18 cellular contexts compared by ENCODE assay signal in the genomic region with DNA sequence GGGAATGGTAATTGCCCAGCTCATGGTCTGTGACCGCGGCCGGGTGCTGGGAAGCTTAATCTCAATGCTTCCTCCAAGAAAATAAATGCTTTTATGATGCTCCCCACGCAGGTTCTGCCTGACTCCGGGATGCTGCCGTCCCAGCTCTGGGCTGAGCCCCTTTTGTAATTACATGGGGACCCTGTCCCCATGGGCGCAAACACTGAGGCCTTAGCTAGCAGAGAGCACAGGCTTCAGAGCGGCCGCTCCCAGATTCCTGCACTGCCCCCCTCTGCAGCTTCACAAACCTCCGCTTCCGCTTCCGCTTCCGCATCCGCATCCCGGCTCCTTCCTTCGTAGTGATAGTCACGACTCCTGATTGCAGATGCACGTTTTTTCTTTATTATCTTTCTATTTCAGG.
DNase-seq lines count a peak whose midpoint lies in the region; ATAC-seq and TF ChIP-seq lines count a peak whose summit lies in the region.
"Had no signal": no experiment of that assay in that cellular context is flagged by ENCODE, and none has a peak within 500 bp of the region (broad histone marks: within the 10 kb centered on the region; RNA-seq: fewer than 3 reads in every experiment).

No MANE protein-coding gene starts in this region.

- H3K9me3 ChIP-seq in T-helper 17 cell (ENCODE audit: control insufficient read depth, low read length, poor library complexity, severe bottlenecking) (no peaks in the 10 kb centered on the region), testis (no peaks in the 10 kb centered on the region)

- no peak for TF ChIP-seq CTCF in foreskin keratinocyte (conservative IDR thresholded peaks at IDR 0.05)
- no peak for TF ChIP-seq CTCF in testis (IDR thresholded peaks at IDR 0.05)

- no peak for TF ChIP-seq POLR2A in testis (IDR thresholded peaks at IDR 0.05)

- no peaks in the 10 kb centered on the region for H3K36me3 Mint-ChIP-seq in T-helper 17 cell (ENCODE audit: low read depth)
- H3K36me3 Mint-ChIP-seq: CD4-positive, CD25-positive, alpha-beta regulatory T cell had no signal

- no peak overlapping the region for H3K27ac ChIP-seq in foreskin keratinocyte
- H3K27ac ChIP-seq in testis: no peak overlapping the region

- H3K36me3 ChIP-seq in testis (ENCODE audit: low read depth, missing control alignments): no peaks in the 10 kb centered on the region

- H3K27ac Mint-ChIP-seq in T-helper 17 cell: no peak overlapping the region
- H3K27ac Mint-ChIP-seq: activated T-helper 2 cell treated with anti-CD3 and anti-CD28 coated beads, Interferon-gamma antibody, Interleukin-2, Interleukin-4, amounts not matched to agents 10 μg/mL and 5 μg/mL and 100 μg/mL, durations not matched to agents 14 hours and 24 hours and 36 hours; CD4-positive, CD25-positive, alpha-beta regulatory T cell; dendritic cell treated with granulocyte-macrophage colony-stimulating factor and Interleukin-4, amounts not matched to agents 40 ng/mL and 50 ng/mL, for 4 days had no signal

- peak overlapping the region; percentile 28 for H3K4me3 Mint-ChIP-seq in T-helper 17 cell
- H3K4me3 Mint-ChIP-seq: dendritic cell treated with granulocyte-macrophage colony-stimulating factor and Interleukin-4, amounts not matched to agents 40 ng/mL and 50 ng/mL, for 4 days; neural crest cell had no signal

- ATAC-seq in T-helper 17 cell: no peak
- no peak for ATAC-seq in left ventricle myocardium superior
- no peak for ATAC-seq in stimulated activated naive CD8-positive, alpha-beta T cell treated with anti-CD3 and anti-CD28 coated beads, Interleukin-15, Interleukin-2, amounts not matched to agents 100 U/mL and 50 U/mL, for 24 hours
- ATAC-seq in foreskin keratinocyte: no peak
- no peak for ATAC-seq in GM18517 (IDR thresholded peaks at IDR 0.05; ENCODE audit: unreplicated experiment)
- ATAC-seq: sciatic nerve had no signal

- intact Hi-C loops in left ventricle myocardium superior (cut with micrococcal nuclease): no loop called here
- intact Hi-C loops in testis (cut with DNase I; ENCODE audit: low total_unique reads): no loop called here

- 39 to 52% methylated on average over 18 of the region's 18 CpGs for WGBS in testis, 2 donors

- peak; percentile 27 for DNase-seq in activated effector memory CD4-positive, alpha-beta T cell treated with anti-CD3 and anti-CD28 coated beads, Interleukin-2, amount 50 U/mL, for 16 hours
- DNase-seq in activated effector memory CD4-positive, alpha-beta T cell treated with Interleukin-2 at 50 U/mL for 16 hours: no peak
- DNase-seq in T-helper 17 cell (no peak), left ventricle myocardium superior (peak; percentile 23), foreskin keratinocyte (no peak), testis (no peak)
- peak; percentile 9 for DNase-seq in stimulated activated naive CD8-positive, alpha-beta T cell treated with anti-CD3 and anti-CD28 coated beads, Interleukin-15, Interleukin-2, amounts not matched to agents 100 U/mL and 50 U/mL, for 24 hours
- DNase-seq: activated CD4-positive, alpha-beta T cell treated with anti-CD3 and anti-CD28 coated beads, Interleukin-2, amount 50 U/mL, for 1 hour; CD4-positive, CD25-positive, alpha-beta regulatory T cell; GOT3; NCI-H1436 treated with DMSO at 0.1 percent for 48 hours; T-helper 9 cell; trophoblast cell had no signal

- peaks cover 5% of the 10 kb centered on the region for H3K27me3 Mint-ChIP-seq in T-helper 17 cell
- H3K27me3 Mint-ChIP-seq: dendritic cell treated with granulocyte-macrophage colony-stimulating factor and Interleukin-4, amounts not matched to agents 40 ng/mL and 50 ng/mL, for 4 days had no signal

- H3K27me3 ChIP-seq in foreskin keratinocyte (no peaks in the 10 kb centered on the region), testis (no peaks in the 10 kb centered on the region)

- peak overlapping the region in 1 of 2 donors; percentile 33 for H3K4me3 ChIP-seq in testis

- no peaks in the 10 kb centered on the region for H3K4me1 Mint-ChIP-seq in T-helper 17 cell

- H3K4me1 ChIP-seq in foreskin keratinocyte: no peaks in the 10 kb centered on the region
- no peaks in the 10 kb centered on the region for H3K4me1 ChIP-seq in testis

Comparison
In these comparisons a context has a peak if more than half of its experiments do, and no peak if none do; other contexts are left out.
1. DNase-seq: peak in activated effector memory CD4-positive, alpha-beta T cell treated with anti-CD3 and anti-CD28 coated beads, Interleukin-2, amount 50 U/mL, for 16 hours (single experiment), left ventricle myocardium superior (single experiment) and stimulated activated naive CD8-positive, alpha-beta T cell treated with anti-CD3 and anti-CD28 coated beads, Interleukin-15, Interleukin-2, amounts not matched to agents 100 U/mL and 50 U/mL, for 24 hours (single experiment); none in activated effector memory CD4-positive, alpha-beta T cell treated with Interleukin-2 at 50 U/mL for 16 hours (single experiment), T-helper 17 cell (0 of 3), foreskin keratinocyte (0 of 2) and testis (single experiment).